ENCODE assay signal across 8 cellular contexts in the genomic region with DNA sequence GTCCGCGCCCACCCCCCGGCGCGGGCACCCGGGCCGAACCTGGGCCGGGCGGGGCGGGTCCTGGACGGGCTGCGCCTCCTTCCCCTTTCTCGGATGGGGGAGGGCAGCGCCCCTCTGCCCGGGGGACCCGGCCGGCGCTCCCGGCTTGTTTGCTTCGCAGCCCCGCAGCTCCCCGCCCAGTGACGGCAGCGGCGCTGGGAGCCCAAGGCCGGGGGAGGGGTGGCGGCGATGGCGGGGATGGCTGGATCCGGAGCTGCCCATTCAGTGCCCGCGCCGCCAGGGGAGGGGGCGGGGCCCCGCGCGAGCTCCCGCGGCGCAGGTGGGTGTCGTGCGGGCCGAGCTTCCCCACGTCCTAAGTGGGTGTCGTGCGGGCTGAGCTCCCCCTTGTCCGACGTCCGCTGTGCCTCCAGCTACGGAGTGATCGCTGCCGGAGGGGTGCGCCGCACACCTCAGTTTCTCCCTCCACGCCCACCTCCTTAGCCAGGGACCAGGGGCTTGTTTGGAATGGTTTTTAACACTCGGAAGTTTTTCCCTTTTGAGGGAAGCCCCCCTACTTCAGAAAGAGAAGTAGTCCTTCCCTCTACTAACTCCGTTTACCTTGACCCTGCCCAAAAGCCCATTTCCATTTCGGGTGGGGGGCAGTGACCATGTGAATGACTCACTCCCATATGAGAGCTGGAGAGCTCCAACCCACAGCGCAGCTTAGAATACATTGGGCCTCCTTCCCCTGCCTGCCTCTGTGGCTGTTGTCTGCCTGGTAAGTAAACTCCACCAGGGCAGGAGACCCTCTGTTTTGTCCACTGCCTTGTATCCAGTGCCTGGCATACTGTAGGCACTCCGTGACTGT. TPM values are rescaled to one million over a fixed set of nuclear protein-coding genes. Genes with fewer than 3 reads are reported as not detected.
DNase-seq lines count a peak whose midpoint lies in the region; ATAC-seq, FAIRE-seq and TF ChIP-seq lines count a peak whose summit lies in the region.

No MANE protein-coding gene starts in this region.

- H3K9me3 ChIP-seq in endothelial cell of umbilical vein (replicated peaks; ENCODE audit: control insufficient read depth, insufficient read depth, low read length) (no peaks in the 10 kb centered on the region), mononuclear cell (ENCODE audit: low read depth, low read length) (no peaks in the 10 kb centered on the region)

- POLR2A ChIA-PET in endothelial cell of umbilical vein (lab: Charles Lee) = no interaction called here

- H3K9ac ChIP-seq in endothelial cell of umbilical vein (replicated peaks; ENCODE audit: extremely low read depth, insufficient read depth, low read length) = peak overlapping the region; percentile 67

- peaks cover 31% of the 10 kb centered on the region for H3K79me2 ChIP-seq in endothelial cell of umbilical vein (ENCODE audit: control insufficient read depth, insufficient read depth, low read length)

- peaks cover 9 to 10% of the 10 kb centered on the region in 2 experiments for H3K36me3 ChIP-seq in endothelial cell of umbilical vein (ENCODE audit: control insufficient read depth in 2 of 2, extremely low read depth in 1 of 2, insufficient read depth in 2 of 2, low read length in 2 of 2)

- H3K9me3 Mint-ChIP-seq in activated CD8-positive, alpha-beta memory T cell treated with anti-CD3 and anti-CD28 coated beads, Interleukin-2, amount 10 ng/mL, durations not matched to agents 7 days and 5 days (ENCODE audit: low read depth) = no peaks in the 10 kb centered on the region
- no peaks in the 10 kb centered on the region for H3K9me3 Mint-ChIP-seq in stimulated activated memory B cell treated with anti-CD40 and anti-IgM and Interleukin-4, amounts not matched to agents 10 μg/mL and 1 μg/mL and 100 μg/mL, for 72 hours

- no peaks in the 10 kb centered on the region for H3K9me1 ChIP-seq in endothelial cell of umbilical vein (replicated peaks; ENCODE audit: control insufficient read depth, extremely low read depth, insufficient read depth, low read length)

- peaks cover 16% of the 10 kb centered on the region for H3K4me1 ChIP-seq in endothelial cell of umbilical vein (ENCODE audit: control insufficient read depth, extremely low read depth, insufficient read depth, low read length)
- H3K4me1 ChIP-seq in mononuclear cell (ENCODE audit: insufficient read depth, low read length) = peaks cover 15% of the 10 kb centered on the region

- no peaks in the 10 kb centered on the region for H3K27me3 Mint-ChIP-seq in activated CD8-positive, alpha-beta memory T cell treated with anti-CD3 and anti-CD28 coated beads, Interleukin-2, amount 10 ng/mL, durations not matched to agents 7 days and 5 days
- no peaks in the 10 kb centered on the region for H3K27me3 Mint-ChIP-seq in stimulated activated memory B cell treated with anti-CD40 and anti-IgM and Interleukin-4, amounts not matched to agents 10 μg/mL and 1 μg/mL and 100 μg/mL, for 72 hours

- peak overlapping the region; percentile 28 for H3K4me2 ChIP-seq in endothelial cell of umbilical vein (ENCODE audit: insufficient read depth, low read length)

- no peaks in the 10 kb centered on the region for H3K27me3 ChIP-seq in endothelial cell of umbilical vein (ENCODE audit: control insufficient read depth in 2 of 2, insufficient read depth in 2 of 2, low read length in 2 of 2)
- H3K27me3 ChIP-seq in mononuclear cell (ENCODE audit: insufficient read depth, low read length) = no peaks in the 10 kb centered on the region

- TF ChIP-seq POLR2A in endothelial cell of umbilical vein (IDR thresholded peaks at IDR 0.05; ENCODE audit: low read depth, low read length) = peak; percentile 28

- intact Hi-C loops in endothelial cell of umbilical vein (cut with micrococcal nuclease) = loop anchor here (5.0 to 10.0 kb wide), 3 partner anchors 64 to 623 kb away; partner anchors contain the start of genes MNT and TLCD2

- BruUV-seq in endothelial cell of umbilical vein (replicated peaks; lab: Mats Ljungman, UMichigan) = TSS peak; percentile 5

- H4K20me1 ChIP-seq in endothelial cell of umbilical vein (replicated peaks; ENCODE audit: control insufficient read depth, extremely low read depth, insufficient read depth, low read length) = no peaks in the 10 kb centered on the region

- peak overlapping the region; percentile 100 for H3K4me3 Mint-ChIP-seq in activated CD8-positive, alpha-beta memory T cell treated with anti-CD3 and anti-CD28 coated beads, Interleukin-2, amount 10 ng/mL, durations not matched to agents 7 days and 5 days
- H3K4me3 Mint-ChIP-seq in stimulated activated memory B cell treated with anti-CD40 and anti-IgM and Interleukin-4, amounts not matched to agents 10 μg/mL and 1 μg/mL and 100 μg/mL, for 72 hours = peak overlapping the region; percentile 98

- ATAC-seq in activated CD8-positive, alpha-beta memory T cell treated with anti-CD3 and anti-CD28 coated beads, Interleukin-2, amount 10 ng/mL, durations not matched to agents 7 days and 5 days = peak; percentile 46
- peak; percentile 61 for ATAC-seq in stimulated activated memory B cell treated with anti-CD40 and anti-IgM and Interleukin-4, amounts not matched to agents 10 μg/mL and 1 μg/mL and 100 μg/mL, for 72 hours
- ATAC-seq in GM19463 (IDR thresholded peaks at IDR 0.05; ENCODE audit: unreplicated experiment) = no peak

- TF ChIP-seq CTCF in endothelial cell of umbilical vein (IDR thresholded peaks at IDR 0.05; ENCODE audit: extremely low read depth in 1 of 2, insufficient read depth in 1 of 2, low read depth in 1 of 2, low read length in 2 of 2) = peak in 1 of 2 donors; percentile 4

- peaks cover 10% of the 10 kb centered on the region for H3K36me3 Mint-ChIP-seq in activated CD8-positive, alpha-beta memory T cell treated with anti-CD3 and anti-CD28 coated beads, Interleukin-2, amount 10 ng/mL, durations not matched to agents 7 days and 5 days
- peaks cover 9% of the 10 kb centered on the region for H3K36me3 Mint-ChIP-seq in stimulated activated memory B cell treated with anti-CD40 and anti-IgM and Interleukin-4, amounts not matched to agents 10 μg/mL and 1 μg/mL and 100 μg/mL, for 72 hours

- peak overlapping the region; percentile 36 to 72 (median 50) for H3K4me3 ChIP-seq in endothelial cell of umbilical vein (replicated peaks in 1 of 3; ENCODE audit: insufficient read depth in 1 of 3, low read depth in 1 of 3, low read length in 3 of 3)
- peak overlapping the region; percentile 87 for H3K4me3 ChIP-seq in mononuclear cell (ENCODE audit: low read length)

- FAIRE-seq in endothelial cell of umbilical vein (lab: Jason Lieb, UNC) = peak; percentile 62

- DNase-seq in AG20443 (ENCODE audit: low spot score) (peak; percentile 90), GM19238 (ENCODE audit: insufficient read length, low spot score) (peak; percentile 70), NCI-H1930 (lab: John Stamatoyannopoulos, UW) (peak; percentile 15 to 38), endothelial cell of umbilical vein (ENCODE audit: low read depth, low spot score) (peak; percentile 73)
- DNase-seq in activated CD8-positive, alpha-beta memory T cell treated with anti-CD3 and anti-CD28 coated beads, Interleukin-2, amount 10 ng/mL, durations not matched to agents 7 days and 5 days = peak; percentile 69

- CTCF ChIA-PET in activated CD8-positive, alpha-beta memory T cell treated with anti-CD3 and anti-CD28 coated beads, Interleukin-2, amount 10 ng/mL, durations not matched to agents 7 days and 5 days (lab: Charles Lee) = interaction anchor here (1.1 to 7.3 kb wide), 6 partner anchors 8 to 283 kb away, joined by 4 to 64 read pairs (median 9); partner anchors contain the start of gene HIC1
- CTCF ChIA-PET in endothelial cell of umbilical vein (lab: Charles Lee) = interaction anchor here (0.6 to 5.4 kb wide), 5 partner anchors 7 to 367 kb away, joined by 3 to 42 read pairs (median 3); no protein-coding TSS in a partner anchor

- dilution Hi-C loops in endothelial cell of umbilical vein (cut with MboI; ENCODE audit: extremely low pct_ligation_motif_present, low sequenced_read_pairs) = no loop called here

- H3K27ac Mint-ChIP-seq in activated CD8-positive, alpha-beta memory T cell treated with anti-CD3 and anti-CD28 coated beads, Interleukin-2, amount 10 ng/mL, durations not matched to agents 7 days and 5 days = peak overlapping the region; percentile 71
- H3K27ac Mint-ChIP-seq in stimulated activated memory B cell treated with anti-CD40 and anti-IgM and Interleukin-4, amounts not matched to agents 10 μg/mL and 1 μg/mL and 100 μg/mL, for 72 hours = no peak overlapping the region

- peak overlapping the region; percentile 29 for H3K27ac ChIP-seq in endothelial cell of umbilical vein (ENCODE audit: insufficient read depth, low read depth, low read length)

- peak overlapping the region; percentile 83 for H2AFZ ChIP-seq in endothelial cell of umbilical vein (ENCODE audit: low read depth, low read length)

- H3K4me1 Mint-ChIP-seq in activated CD8-positive, alpha-beta memory T cell treated with anti-CD3 and anti-CD28 coated beads, Interleukin-2, amount 10 ng/mL, durations not matched to agents 7 days and 5 days = peaks cover 26% of the 10 kb centered on the region
- peaks cover 34% of the 10 kb centered on the region for H3K4me1 Mint-ChIP-seq in stimulated activated memory B cell treated with anti-CD40 and anti-IgM and Interleukin-4, amounts not matched to agents 10 μg/mL and 1 μg/mL and 100 μg/mL, for 72 hours

RNA-seq across cellular contexts. Expression of gene SGSM2, which starts 0.7 kb away (rescaled TPM):
- 10 to 100 TPM; 46.4 to 57.0 TPM for total RNA-seq in activated CD8-positive, alpha-beta memory T cell treated with anti-CD3 and anti-CD28 coated beads, Interleukin-2, amount 10 ng/mL, durations not matched to agents 7 days and 5 days
- total RNA-seq in endothelial cell of umbilical vein (61.6 and 64.3 TPM in 2 replicates), mononuclear cell (52.9 TPM)
- polyA plus RNA-seq in endothelial cell of umbilical vein = 94.5 and 122 TPM in 2 replicates
- polyA plus RNA-seq in endothelial cell of umbilical vein (2011; cell fraction: cytosol; rRNA removed) = 36.9 and 56.4 TPM in 2 replicates
- polyA plus RNA-seq in endothelial cell of umbilical vein (2011; cell fraction: nucleus; rRNA removed) = 460 and 617 TPM in 2 replicates
- 51.1 and 66.4 TPM in 2 replicates for polyA plus RNA-seq in endothelial cell of umbilical vein (2012)
- polyA minus RNA-seq in endothelial cell of umbilical vein = 49.9 and 66.8 TPM in 2 replicates
- 8.0 TPM for polyA minus RNA-seq in endothelial cell of umbilical vein (2011; cell fraction: cytosol; rRNA and poly(A)+ RNA removed)
- polyA minus RNA-seq in endothelial cell of umbilical vein (2011; cell fraction: nucleus; rRNA and poly(A)+ RNA removed) = 53.6 and 75.9 TPM in 2 replicates

RNA-seq across cellular contexts. Expression of gene TSR1, which starts 1.8 kb away (rescaled TPM):
- total RNA-seq in activated CD8-positive, alpha-beta memory T cell treated with anti-CD3 and anti-CD28 coated beads, Interleukin-2, amount 10 ng/mL, durations not matched to agents 7 days and 5 days = 10 to 100 TPM; 33.2 to 45.7 TPM
- total RNA-seq in endothelial cell of umbilical vein = 35.0 and 39.9 TPM in 2 replicates
- polyA plus RNA-seq in endothelial cell of umbilical vein = 5.0 and 6.2 TPM in 2 replicates
- polyA plus RNA-seq in endothelial cell of umbilical vein (2011; cell fraction: cytosol; rRNA removed) = 11.3 and 11.9 TPM in 2 replicates
- 26.3 and 31.0 TPM in 2 replicates for polyA plus RNA-seq in endothelial cell of umbilical vein (2011; cell fraction: nucleus; rRNA removed)
- 29.8 and 40.8 TPM in 2 replicates for polyA plus RNA-seq in endothelial cell of umbilical vein (2012)
- 18.7 and 20.1 TPM in 2 replicates for polyA minus RNA-seq in endothelial cell of umbilical vein
- 30.8 TPM for polyA minus RNA-seq in endothelial cell of umbilical vein (2011; cell fraction: cytosol; rRNA and poly(A)+ RNA removed)
- 20.0 and 21.3 TPM in 2 replicates for polyA minus RNA-seq in endothelial cell of umbilical vein (2011; cell fraction: nucleus; rRNA and poly(A)+ RNA removed)
- 33.5 TPM for total RNA-seq in mononuclear cell

RNA-seq across cellular contexts. Expression of gene SRR, which starts 34.3 kb away (rescaled TPM):
- 10 to 100 TPM; 18.6 to 18.8 TPM for total RNA-seq in activated CD8-positive, alpha-beta memory T cell treated with anti-CD3 and anti-CD28 coated beads, Interleukin-2, amount 10 ng/mL, durations not matched to agents 7 days and 5 days
- total RNA-seq in endothelial cell of umbilical vein (19.4 and 20.1 TPM in 2 replicates), mononuclear cell (2.1 TPM)
- 13.7 and 14.5 TPM in 2 replicates for polyA plus RNA-seq in endothelial cell of umbilical vein
- polyA plus RNA-seq in endothelial cell of umbilical vein (2011; cell fraction: cytosol; rRNA removed) = 13.9 and 15.2 TPM in 2 replicates
- polyA plus RNA-seq in endothelial cell of umbilical vein (2011; cell fraction: nucleus; rRNA removed) = 9.1 and 10.9 TPM in 2 replicates
- polyA plus RNA-seq in endothelial cell of umbilical vein (2012) = 20.8 and 22.1 TPM in 2 replicates
- 13.9 and 16.8 TPM in 2 replicates for polyA minus RNA-seq in endothelial cell of umbilical vein
- 3.7 TPM for polyA minus RNA-seq in endothelial cell of umbilical vein (2011; cell fraction: cytosol; rRNA and poly(A)+ RNA removed)
- polyA minus RNA-seq in endothelial cell of umbilical vein (2011; cell fraction: nucleus; rRNA and poly(A)+ RNA removed) = 3.6 and 9.3 TPM in 2 replicates

RNA-seq across cellular contexts. Expression of gene SMG6, which starts 34.4 kb away (rescaled TPM):
- total RNA-seq in activated CD8-positive, alpha-beta memory T cell treated with anti-CD3 and anti-CD28 coated beads, Interleukin-2, amount 10 ng/mL, durations not matched to agents 7 days and 5 days = 10 to 100 TPM; 46.7 to 60.9 TPM
- 42.2 and 43.0 TPM in 2 replicates for total RNA-seq in endothelial cell of umbilical vein
- 39.1 and 40.1 TPM in 2 replicates for polyA plus RNA-seq in endothelial cell of umbilical vein
- 27.4 and 28.6 TPM in 2 replicates for polyA plus RNA-seq in endothelial cell of umbilical vein (2011; cell fraction: cytosol; rRNA removed)
- 36.6 and 53.1 TPM in 2 replicates for polyA plus RNA-seq in endothelial cell of umbilical vein (2011; cell fraction: nucleus; rRNA removed)
- polyA plus RNA-seq in endothelial cell of umbilical vein (2012) = 31.8 and 35.6 TPM in 2 replicates
- 72.0 and 79.0 TPM in 2 replicates for polyA minus RNA-seq in endothelial cell of umbilical vein
- polyA minus RNA-seq in endothelial cell of umbilical vein (2011; cell fraction: cytosol; rRNA and poly(A)+ RNA removed) = 6.5 TPM
- polyA minus RNA-seq in endothelial cell of umbilical vein (2011; cell fraction: nucleus; rRNA and poly(A)+ RNA removed) = 43.8 and 68.7 TPM in 2 replicates
- 21.8 TPM for total RNA-seq in mononuclear cell

Comparison
In these comparisons a context has a peak if more than half of its experiments do, and no peak if none do; other contexts are left out.
1. DNase-seq: peak in every context shown above with its lines; median percentile 90 in AG20443; 73 in endothelial cell of umbilical vein; 70 in GM19238; 69 in activated CD8-positive, alpha-beta memory T cell treated with anti-CD3 and anti-CD28 coated beads, Interleukin-2, amount 10 ng/mL, durations not matched to agents 7 days and 5 days; 26 in NCI-H1930.